1 cellular context compared by ENCODE assay signal in the genomic region with DNA sequence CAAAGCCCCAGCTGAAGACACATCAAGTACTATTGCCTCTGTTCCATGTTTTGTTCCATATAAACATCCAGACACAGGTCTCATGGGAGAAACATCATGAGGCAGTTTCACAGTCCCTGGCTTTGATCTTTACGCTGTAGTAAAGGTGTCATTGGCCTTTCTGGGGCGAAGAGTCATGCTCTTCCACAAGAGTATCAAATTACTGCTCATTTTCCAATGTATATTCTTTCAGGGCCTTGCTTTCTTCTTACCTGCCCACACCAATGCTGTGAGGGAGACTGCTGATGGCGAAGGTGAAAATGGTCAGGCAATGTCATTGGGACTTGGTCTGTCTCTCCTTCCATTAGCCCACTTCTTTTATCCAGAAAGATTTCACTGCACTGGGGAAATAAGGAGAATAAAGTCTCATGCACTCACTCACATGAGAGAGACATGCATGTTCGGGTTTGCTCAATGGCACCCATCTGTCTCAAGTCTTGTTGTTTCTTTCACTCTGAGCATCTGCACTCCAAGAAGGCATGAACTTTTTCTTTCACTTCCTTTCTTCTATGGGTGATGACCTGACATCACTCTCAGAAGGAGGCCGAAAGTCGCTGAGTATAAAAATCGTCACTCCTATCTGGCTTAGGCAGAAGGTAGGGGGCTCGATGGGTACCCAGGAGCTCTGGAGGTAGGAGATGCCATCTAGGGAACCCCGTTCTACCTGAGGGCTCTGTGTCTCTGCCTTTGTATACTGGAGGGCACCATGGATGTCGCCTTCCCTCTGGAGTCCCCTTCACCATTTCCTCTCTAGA.
TF ChIP-seq lines count a peak whose summit lies in the region.

No MANE protein-coding gene starts in this region.

TF ChIP-seq in SK-N-SH, 30 proteins besides CTCF, POLR2A, EP300 and RAD21 (continued from another document):
- TF ChIP-seq, protein P1, sequence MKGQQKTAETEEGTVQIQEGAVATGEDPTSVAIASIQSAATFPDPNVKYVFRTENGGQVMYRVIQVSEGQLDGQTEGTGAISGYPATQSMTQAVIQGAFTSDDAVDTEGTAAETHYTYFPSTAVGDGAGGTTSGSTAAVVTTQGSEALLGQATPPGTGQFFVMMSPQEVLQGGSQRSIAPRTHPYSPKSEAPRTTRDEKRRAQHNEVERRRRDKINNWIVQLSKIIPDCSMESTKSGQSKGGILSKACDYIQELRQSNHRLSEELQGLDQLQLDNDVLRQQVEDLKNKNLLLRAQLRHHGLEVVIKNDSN (IDR thresholded peaks at IDR 0.05; ENCODE audit: borderline replicate concordance, low read depth): no peak
- TF ChIP-seq RFX5 (IDR thresholded peaks at IDR 0.05; ENCODE audit: low read length) (no peak), YY1 (IDR thresholded peaks at IDR 0.05; ENCODE audit: low read depth) (no peak), SIN3A (IDR thresholded peaks at IDR 0.05; ENCODE audit: borderline replicate concordance, low read depth, low read length) (no peak), NFIC (IDR thresholded peaks at IDR 0.05; ENCODE audit: borderline replicate concordance) (no peak)
- TF ChIP-seq, protein P2, sequence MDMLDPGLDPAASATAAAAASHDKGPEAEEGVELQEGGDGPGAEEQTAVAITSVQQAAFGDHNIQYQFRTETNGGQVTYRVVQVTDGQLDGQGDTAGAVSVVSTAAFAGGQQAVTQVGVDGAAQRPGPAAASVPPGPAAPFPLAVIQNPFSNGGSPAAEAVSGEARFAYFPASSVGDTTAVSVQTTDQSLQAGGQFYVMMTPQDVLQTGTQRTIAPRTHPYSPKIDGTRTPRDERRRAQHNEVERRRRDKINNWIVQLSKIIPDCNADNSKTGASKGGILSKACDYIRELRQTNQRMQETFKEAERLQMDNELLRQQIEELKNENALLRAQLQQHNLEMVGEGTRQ (IDR thresholded peaks at IDR 0.05; ENCODE audit: borderline replicate concordance, low read depth, low read length): no peak
TF ChIP-seq in SK-N-SH: peak in this region for 0.
